Comparison of ENCODE assay signal across 23 cellular contexts in genomic region chr2:109433486-109433885, GRCh38.
"Had no signal": no experiment of that assay in that cellular context is flagged by ENCODE, and none has a peak within 500 bp of the region (broad histone marks: within the 10 kb centered on the region; RNA-seq: fewer than 3 reads in every experiment).

No MANE protein-coding gene starts in this region.

- H3K27me3 Mint-ChIP-seq: stimulated activated naive CD8-positive, alpha-beta T cell treated with anti-CD3 and anti-CD28 coated beads, Interleukin-15, amount 100 ng/mL, for 72 hours had no signal

- H3K27ac Mint-ChIP-seq: memory B cell, natural killer cell had no signal

- H3K4me3 Mint-ChIP-seq: memory B cell; natural killer cell; stimulated activated naive CD8-positive, alpha-beta T cell treated with anti-CD3 and anti-CD28 coated beads, Interleukin-15, amount 100 ng/mL, for 72 hours had no signal

- DNase-seq: cortex of kidney; effector CD4-positive, alpha-beta T cell; foreskin fibroblast; natural killer cell; psoas muscle; small intestine; stimulated activated CD4-positive, alpha-beta T cell treated with anti-CD3 and anti-CD28 coated beads, Interleukin-12 subunit alpha, Interleukin-12 subunit beta, amount 100 ng/mL, for 4 hours; stimulated activated CD4-positive, alpha-beta T cell treated with anti-CD3 and anti-CD28 coated beads, Interleukin-1b, Interleukin-23, amount 100 ng/mL, for 48 hours; stimulated activated CD4-positive, alpha-beta T cell treated with anti-CD3 and anti-CD28 coated beads, Interleukin-4, amount 100 ng/mL, for 1 hour; stimulated activated CD8-positive, alpha-beta memory T cell treated with anti-CD3 and anti-CD28 coated beads, Interleukin-4, amount 100 ng/mL, for 48 hours; stimulated activated naive CD4-positive, alpha-beta T cell; stimulated activated naive CD8-positive, alpha-beta T cell treated with anti-CD3 and anti-CD28 coated beads, Interleukin-15, amount 100 ng/mL, for 72 hours; transverse colon had no signal

- H3K36me3 Mint-ChIP-seq: memory B cell, natural killer cell had no signal

- H3K9me3 ChIP-seq: gastrocnemius medialis, neutrophil, psoas muscle, suprapubic skin, transverse colon had no signal

- H3K27ac ChIP-seq: dorsolateral prefrontal cortex, epithelial cell of prostate, gastrocnemius medialis, neutrophil, psoas muscle, suprapubic skin, transverse colon had no signal

- H3K36me3 ChIP-seq: gastrocnemius medialis, transverse colon had no signal

- H3K4me1 Mint-ChIP-seq: memory B cell, natural killer cell had no signal

- ATAC-seq: esophagus mucosa; gastrocnemius medialis; left lobe of liver; psoas muscle; right cardiac atrium; stimulated activated naive CD8-positive, alpha-beta T cell treated with anti-CD3 and anti-CD28 coated beads, Interleukin-15, amount 100 ng/mL, for 72 hours had no signal

- H3K4me3 ChIP-seq: dorsolateral prefrontal cortex, gastrocnemius medialis, lung, psoas muscle, suprapubic skin, transverse colon had no signal

- H3K27me3 ChIP-seq: dorsolateral prefrontal cortex, gastrocnemius medialis, neutrophil, suprapubic skin, transverse colon had no signal

- H3K9me3 Mint-ChIP-seq: natural killer cell; stimulated activated naive CD8-positive, alpha-beta T cell treated with anti-CD3 and anti-CD28 coated beads, Interleukin-15, amount 100 ng/mL, for 72 hours had no signal
